1 cellular context compared by ENCODE assay signal in genomic region chr1:205326812-205327466, GRCh38.
A peak's percentile ranks its signal among the peaks of the same experiment; 100 is the strongest.
TF ChIP-seq lines count a peak whose summit lies in the region.

No MANE protein-coding gene starts in this region.

TF ChIP-seq in K562, 482 proteins besides CTCF, POLR2A, EP300 and RAD21 (continued from another document and continues in another):
- peak; percentile 52; the same call in 1 of the 2 replicates for TF ChIP-seq PML (IDR thresholded peaks at IDR 0.05; ENCODE audit: low read length)
- no peak for TF ChIP-seq CREB1 (IDR thresholded peaks at IDR 0.05)
- TF ChIP-seq CREB1 (CRISPR knock-in tag; IDR thresholded peaks at IDR 0.05): peak; percentile 55; the same call in 1 of the 2 replicates
- TF ChIP-seq, protein P1, sequence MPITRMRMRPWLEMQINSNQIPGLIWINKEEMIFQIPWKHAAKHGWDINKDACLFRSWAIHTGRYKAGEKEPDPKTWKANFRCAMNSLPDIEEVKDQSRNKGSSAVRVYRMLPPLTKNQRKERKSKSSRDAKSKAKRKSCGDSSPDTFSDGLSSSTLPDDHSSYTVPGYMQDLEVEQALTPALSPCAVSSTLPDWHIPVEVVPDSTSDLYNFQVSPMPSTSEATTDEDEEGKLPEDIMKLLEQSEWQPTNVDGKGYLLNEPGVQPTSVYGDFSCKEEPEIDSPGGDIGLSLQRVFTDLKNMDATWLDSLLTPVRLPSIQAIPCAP (CRISPR knock-in tag; IDR thresholded peaks at IDR 0.05; ENCODE audit: borderline replicate concordance): no peak
- TF ChIP-seq ZNF639 (CRISPR knock-in tag; conservative IDR thresholded peaks at IDR 0.05 in 1 of 2, IDR thresholded peaks at IDR 0.05 in 1 of 2): no peak
- no peak for TF ChIP-seq MXI1 (IDR thresholded peaks at IDR 0.05; ENCODE audit: low read depth, low read length)
- peak; percentile 53 for TF ChIP-seq ETV1 (tag; conservative IDR thresholded peaks at IDR 0.05; ENCODE audit: low read depth)
- TF ChIP-seq IRF2 (CRISPR knock-in tag; IDR thresholded peaks at IDR 0.05): no peak
- TF ChIP-seq ZNF174 (CRISPR knock-in tag; IDR thresholded peaks at IDR 0.05): no peak
- no peak for TF ChIP-seq TFAM (CRISPR knock-in tag; conservative IDR thresholded peaks at IDR 0.05)
- no peak for TF ChIP-seq ZC3H8 (IDR thresholded peaks at IDR 0.05)
- peak; percentile 68; the same call in 1 of the 2 replicates for TF ChIP-seq NCOR1 (IDR thresholded peaks at IDR 0.05)
- TF ChIP-seq SIX5 (IDR thresholded peaks at IDR 0.05; ENCODE audit: borderline replicate concordance in 1 of 2, insufficient read depth in 1 of 2, low read depth in 1 of 2, low read length in 2 of 2): no peak
- TF ChIP-seq ZNF24 (IDR thresholded peaks at IDR 0.05): no peak
- no peak for TF ChIP-seq PHF20 (IDR thresholded peaks at IDR 0.05; ENCODE audit: partially characterized antibody)
- no peak for TF ChIP-seq TCF7 (IDR thresholded peaks at IDR 0.05; ENCODE audit: borderline replicate concordance)
- no peak for TF ChIP-seq ZBTB12 (CRISPR knock-in tag; IDR thresholded peaks at IDR 0.05)
- no peak for TF ChIP-seq CCNT2 (IDR thresholded peaks at IDR 0.05; ENCODE audit: borderline replicate concordance, extremely low read depth, insufficient read length, low read depth, low read length)
- TF ChIP-seq, protein P2, sequence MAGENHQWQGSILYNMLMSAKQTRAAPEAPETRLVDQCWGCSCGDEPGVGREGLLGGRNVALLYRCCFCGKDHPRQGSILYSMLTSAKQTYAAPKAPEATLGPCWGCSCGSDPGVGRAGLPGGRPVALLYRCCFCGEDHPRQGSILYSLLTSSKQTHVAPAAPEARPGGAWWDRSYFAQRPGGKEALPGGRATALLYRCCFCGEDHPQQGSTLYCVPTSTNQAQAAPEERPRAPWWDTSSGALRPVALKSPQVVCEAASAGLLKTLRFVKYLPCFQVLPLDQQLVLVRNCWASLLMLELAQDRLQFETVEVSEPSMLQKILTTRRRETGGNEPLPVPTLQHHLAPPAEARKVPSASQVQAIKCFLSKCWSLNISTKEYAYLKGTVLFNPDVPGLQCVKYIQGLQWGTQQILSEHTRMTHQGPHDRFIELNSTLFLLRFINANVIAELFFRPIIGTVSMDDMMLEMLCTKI (IDR thresholded peaks at IDR 0.05; ENCODE audit: partially characterized antibody): no peak
- 0 out of 2 replicates have a peak, but pooled peaks have one; percentile 36 for TF ChIP-seq BHLHE40 (IDR thresholded peaks at IDR 0.05; ENCODE audit: low read length)
- TF ChIP-seq ZNF518B (CRISPR knock-in tag; IDR thresholded peaks at IDR 0.05): no peak
- peak; percentile 80; the same call in 1 of the 2 replicates for TF ChIP-seq ELF4 (CRISPR knock-in tag; IDR thresholded peaks at IDR 0.05)
- no peak for TF ChIP-seq ZNF121 (CRISPR knock-in tag; conservative IDR thresholded peaks at IDR 0.05)
- TF ChIP-seq, protein P3, sequence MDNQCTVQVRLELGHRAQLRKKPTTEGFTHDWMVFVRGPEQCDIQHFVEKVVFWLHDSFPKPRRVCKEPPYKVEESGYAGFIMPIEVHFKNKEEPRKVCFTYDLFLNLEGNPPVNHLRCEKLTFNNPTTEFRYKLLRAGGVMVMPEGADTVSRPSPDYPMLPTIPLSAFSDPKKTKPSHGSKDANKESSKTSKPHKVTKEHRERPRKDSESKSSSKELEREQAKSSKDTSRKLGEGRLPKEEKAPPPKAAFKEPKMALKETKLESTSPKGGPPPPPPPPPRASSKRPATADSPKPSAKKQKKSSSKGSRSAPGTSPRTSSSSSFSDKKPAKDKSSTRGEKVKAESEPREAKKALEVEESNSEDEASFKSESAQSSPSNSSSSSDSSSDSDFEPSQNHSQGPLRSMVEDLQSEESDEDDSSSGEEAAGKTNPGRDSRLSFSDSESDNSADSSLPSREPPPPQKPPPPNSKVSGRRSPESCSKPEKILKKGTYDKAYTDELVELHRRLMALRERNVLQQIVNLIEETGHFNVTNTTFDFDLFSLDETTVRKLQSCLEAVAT (IDR thresholded peaks at IDR 0.05): no peak
- TF ChIP-seq MCM2 (IDR thresholded peaks at IDR 0.05; ENCODE audit: low read depth): no peak
- no peak for TF ChIP-seq FOXA3 (CRISPR knock-in tag; conservative IDR thresholded peaks at IDR 0.05 in 1 of 2, IDR thresholded peaks at IDR 0.05 in 1 of 2)
- no peak for TF ChIP-seq HLTF (IDR thresholded peaks at IDR 0.05)
- no peak for TF ChIP-seq KHSRP (IDR thresholded peaks at IDR 0.05)
- TF ChIP-seq ZFP1 (CRISPR knock-in tag; IDR thresholded peaks at IDR 0.05): no peak
- TF ChIP-seq, protein P4, sequence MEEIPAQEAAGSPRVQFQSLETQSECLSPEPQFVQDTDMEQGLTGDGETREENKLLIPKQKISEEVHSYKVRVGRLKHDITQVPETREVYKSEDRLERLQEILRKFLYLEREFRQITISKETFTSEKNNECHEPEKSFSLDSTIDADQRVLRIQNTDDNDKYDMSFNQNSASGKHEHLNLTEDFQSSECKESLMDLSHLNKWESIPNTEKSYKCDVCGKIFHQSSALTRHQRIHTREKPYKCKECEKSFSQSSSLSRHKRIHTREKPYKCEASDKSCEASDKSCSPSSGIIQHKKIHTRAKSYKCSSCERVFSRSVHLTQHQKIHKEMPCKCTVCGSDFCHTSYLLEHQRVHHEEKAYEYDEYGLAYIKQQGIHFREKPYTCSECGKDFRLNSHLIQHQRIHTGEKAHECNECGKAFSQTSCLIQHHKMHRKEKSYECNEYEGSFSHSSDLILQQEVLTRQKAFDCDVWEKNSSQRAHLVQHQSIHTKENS (CRISPR knock-in tag; IDR thresholded peaks at IDR 0.05): no peak
- peak; percentile 95 for TF ChIP-seq TCF3 (CRISPR knock-in tag; IDR thresholded peaks at IDR 0.05)
- TF ChIP-seq PRMT5 (CRISPR knock-in tag; IDR thresholded peaks at IDR 0.05): no peak
- TF ChIP-seq SMARCA5 (IDR thresholded peaks at IDR 0.05): no peak
- no peak for TF ChIP-seq CREBBP (IDR thresholded peaks at IDR 0.05; ENCODE audit: low read depth, low read length)
- TF ChIP-seq ZNF311 (CRISPR knock-in tag; IDR thresholded peaks at IDR 0.05): no peak
- TF ChIP-seq JUND (IDR thresholded peaks at IDR 0.05; ENCODE audit: borderline replicate concordance, low read depth, low read length): no peak; the same call in 1 of the 2 replicates
- TF ChIP-seq JUND (tag; IDR thresholded peaks at IDR 0.05; ENCODE audit: borderline replicate concordance, low read depth, low read length): peak; percentile 31; the same call in 1 of the 3 replicates
- no peak for TF ChIP-seq SETDB1 (IDR thresholded peaks at IDR 0.05; ENCODE audit: low read length)
- TF ChIP-seq ARID2 (IDR thresholded peaks at IDR 0.05): no peak
- TF ChIP-seq ILF3 (IDR thresholded peaks at IDR 0.05; ENCODE audit: borderline replicate concordance): no peak
- TF ChIP-seq DNMT1 (IDR thresholded peaks at IDR 0.05): no peak
- TF ChIP-seq MTA2 (IDR thresholded peaks at IDR 0.05; ENCODE audit: low read depth): peak; percentile 74
- TF ChIP-seq ZNF695 (CRISPR knock-in tag; IDR thresholded peaks at IDR 0.05): no peak
- TF ChIP-seq, protein P5, sequence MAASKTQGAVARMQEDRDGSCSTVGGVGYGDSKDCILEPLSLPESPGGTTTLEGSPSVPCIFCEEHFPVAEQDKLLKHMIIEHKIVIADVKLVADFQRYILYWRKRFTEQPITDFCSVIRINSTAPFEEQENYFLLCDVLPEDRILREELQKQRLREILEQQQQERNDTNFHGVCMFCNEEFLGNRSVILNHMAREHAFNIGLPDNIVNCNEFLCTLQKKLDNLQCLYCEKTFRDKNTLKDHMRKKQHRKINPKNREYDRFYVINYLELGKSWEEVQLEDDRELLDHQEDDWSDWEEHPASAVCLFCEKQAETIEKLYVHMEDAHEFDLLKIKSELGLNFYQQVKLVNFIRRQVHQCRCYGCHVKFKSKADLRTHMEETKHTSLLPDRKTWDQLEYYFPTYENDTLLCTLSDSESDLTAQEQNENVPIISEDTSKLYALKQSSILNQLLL (CRISPR knock-in tag; IDR thresholded peaks at IDR 0.05; ENCODE audit: borderline replicate concordance): no peak
- TF ChIP-seq ZBTB7A (IDR thresholded peaks at IDR 0.05; ENCODE audit: borderline replicate concordance, control insufficient read depth, low read depth, low read length): no peak
- TF ChIP-seq ZKSCAN8 (CRISPR knock-in tag; IDR thresholded peaks at IDR 0.05): peak; percentile 62; the same call in 1 of the 2 replicates
- no peak for TF ChIP-seq PURB (CRISPR knock-in tag; IDR thresholded peaks at IDR 0.05; ENCODE audit: low read depth)
- TF ChIP-seq, protein P6, sequence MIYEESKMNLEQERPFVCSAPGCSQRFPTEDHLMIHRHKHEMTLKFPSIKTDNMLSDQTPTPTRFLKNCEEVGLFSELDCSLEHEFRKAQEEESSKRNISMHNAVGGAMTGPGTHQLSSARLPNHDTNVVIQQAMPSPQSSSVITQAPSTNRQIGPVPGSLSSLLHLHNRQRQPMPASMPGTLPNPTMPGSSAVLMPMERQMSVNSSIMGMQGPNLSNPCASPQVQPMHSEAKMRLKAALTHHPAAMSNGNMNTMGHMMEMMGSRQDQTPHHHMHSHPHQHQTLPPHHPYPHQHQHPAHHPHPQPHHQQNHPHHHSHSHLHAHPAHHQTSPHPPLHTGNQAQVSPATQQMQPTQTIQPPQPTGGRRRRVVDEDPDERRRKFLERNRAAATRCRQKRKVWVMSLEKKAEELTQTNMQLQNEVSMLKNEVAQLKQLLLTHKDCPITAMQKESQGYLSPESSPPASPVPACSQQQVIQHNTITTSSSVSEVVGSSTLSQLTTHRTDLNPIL (CRISPR knock-in tag; IDR thresholded peaks at IDR 0.05): no peak
- TF ChIP-seq ZNF57 (CRISPR knock-in tag; IDR thresholded peaks at IDR 0.05): no peak
- TF ChIP-seq ILK (tag; IDR thresholded peaks at IDR 0.05; ENCODE audit: borderline replicate concordance, low read depth): no peak
- TF ChIP-seq, protein P7, sequence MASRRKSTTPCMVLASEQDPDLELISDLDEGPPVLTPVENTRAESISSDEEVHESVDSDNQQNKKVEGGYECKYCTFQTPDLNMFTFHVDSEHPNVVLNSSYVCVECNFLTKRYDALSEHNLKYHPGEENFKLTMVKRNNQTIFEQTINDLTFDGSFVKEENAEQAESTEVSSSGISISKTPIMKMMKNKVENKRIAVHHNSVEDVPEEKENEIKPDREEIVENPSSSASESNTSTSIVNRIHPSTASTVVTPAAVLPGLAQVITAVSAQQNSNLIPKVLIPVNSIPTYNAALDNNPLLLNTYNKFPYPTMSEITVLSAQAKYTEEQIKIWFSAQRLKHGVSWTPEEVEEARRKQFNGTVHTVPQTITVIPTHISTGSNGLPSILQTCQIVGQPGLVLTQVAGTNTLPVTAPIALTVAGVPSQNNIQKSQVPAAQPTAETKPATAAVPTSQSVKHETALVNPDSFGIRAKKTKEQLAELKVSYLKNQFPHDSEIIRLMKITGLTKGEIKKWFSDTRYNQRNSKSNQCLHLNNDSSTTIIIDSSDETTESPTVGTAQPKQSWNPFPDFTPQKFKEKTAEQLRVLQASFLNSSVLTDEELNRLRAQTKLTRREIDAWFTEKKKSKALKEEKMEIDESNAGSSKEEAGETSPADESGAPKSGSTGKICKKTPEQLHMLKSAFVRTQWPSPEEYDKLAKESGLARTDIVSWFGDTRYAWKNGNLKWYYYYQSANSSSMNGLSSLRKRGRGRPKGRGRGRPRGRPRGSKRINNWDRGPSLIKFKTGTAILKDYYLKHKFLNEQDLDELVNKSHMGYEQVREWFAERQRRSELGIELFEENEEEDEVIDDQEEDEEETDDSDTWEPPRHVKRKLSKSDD (conservative IDR thresholded peaks at IDR 0.05; ENCODE audit: low read length): no peak
- no peak for TF ChIP-seq E2F5 (CRISPR knock-in tag; IDR thresholded peaks at IDR 0.05)
